In genomic region chr14:35299708-35300107, GRCh38 we compare ENCODE assay signal across 14 cellular contexts. TPM values are rescaled to one million over a fixed set of nuclear protein-coding genes. Genes with fewer than 3 reads are reported as not detected.
A peak's percentile ranks its signal among the peaks of the same experiment; 100 is the strongest.
DNase-seq lines count a peak whose midpoint lies in the region; ATAC-seq and TF ChIP-seq lines count a peak whose summit lies in the region.
"Had no signal": no experiment of that assay in that cellular context is flagged by ENCODE, and none has a peak within 500 bp of the region (broad histone marks: within the 10 kb centered on the region; RNA-seq: fewer than 3 reads in every experiment).

No MANE protein-coding gene starts in this region.

- H3K36me3 ChIP-seq in cardiac muscle cell: no peaks in the 10 kb centered on the region
- H3K36me3 ChIP-seq in upper lobe of left lung: no peaks in the 10 kb centered on the region
- H3K36me3 ChIP-seq: esophagus muscularis mucosa, right atrium auricular region had no signal

- H3K27ac ChIP-seq in cardiac muscle cell (peak overlapping the region; percentile 85), epithelial cell of prostate (peak overlapping the region; percentile 52), upper lobe of left lung (peak overlapping the region in 1 of 4 donors; percentile 63), substantia nigra (ENCODE audit: low read depth, low read length, poor library complexity, severe bottlenecking) (no peak overlapping the region)
- H3K27ac ChIP-seq: right atrium auricular region had no signal

- H3K4me3 ChIP-seq in cardiac muscle cell (no peak overlapping the region), upper lobe of left lung (no peak overlapping the region)
- H3K4me3 ChIP-seq: esophagus muscularis mucosa, right atrium auricular region had no signal

- H3K9me3 ChIP-seq in cardiac muscle cell (ENCODE audit: low read depth) (no peaks in the 10 kb centered on the region), upper lobe of left lung (no peaks in the 10 kb centered on the region)
- H3K9me3 ChIP-seq: esophagus muscularis mucosa, right atrium auricular region had no signal

- POLR2A ChIA-PET in activated B cell treated with CpG ODN at 0.5 μM for 24 hours (lab: Charles Lee): interaction anchor here (1.4 to 1.8 kb wide), 3 partner anchors 7 to 105 kb away, joined by 6 to 14 read pairs (median 8); partner anchors contain the start of genes NFKBIA and PSMA6

- WGBS in upper lobe of left lung, 2 donors: 39 to 46% methylated on average over 1 of the region's 1 CpG

- H3K4me1 Mint-ChIP-seq in activated B cell treated with CpG ODN at 0.5 μM for 24 hours: peaks cover 52% of the 10 kb centered on the region

- H3K27me3 ChIP-seq in cardiac muscle cell (no peaks in the 10 kb centered on the region), upper lobe of left lung (no peaks in the 10 kb centered on the region)
- H3K27me3 ChIP-seq: esophagus muscularis mucosa, right atrium auricular region had no signal

- ATAC-seq in activated B cell treated with CpG ODN at 0.5 μM for 24 hours (ENCODE audit: low read depth): no peak
- no peak for ATAC-seq in upper lobe of left lung (ENCODE audit: low FRiP score in 2 of 2)
- ATAC-seq in HG02840 (IDR thresholded peaks at IDR 0.05; ENCODE audit: low FRiP score, unreplicated experiment): no peak
- ATAC-seq: WTC11 had no signal

- H3K4me3 Mint-ChIP-seq in activated B cell treated with CpG ODN at 0.5 μM for 24 hours: no peak overlapping the region
- H3K4me3 Mint-ChIP-seq: WTC11 had no signal

- H3K27ac Mint-ChIP-seq in activated B cell treated with CpG ODN at 0.5 μM for 24 hours: peak overlapping the region; percentile 1

- DNase-seq in cardiac muscle cell (ENCODE audit: low read depth in 1 of 2, low spot score in 1 of 2) (no peak), cardiac septum (ENCODE audit: low spot score) (no peak), activated B cell treated with CpG ODN at 0.5 μM for 24 hours (no peak), epithelial cell of prostate (ENCODE audit: low read depth, low spot score) (no peak), upper lobe of left lung (no peak), substantia nigra (lab: John Stamatoyannopoulos, UW) (no peak), NCI-H146 (lab: John Stamatoyannopoulos, UW) (no peak)
- DNase-seq: activated gamma-delta T cell; NCI-H2081; stimulated activated CD4-positive, alpha-beta T cell treated with anti-CD3 and anti-CD28 coated beads, Interleukin-2, amount 100 ng/mL, for 48 hours had no signal

- intact Hi-C loops in cardiac septum (cut with DNase I) (no loop called here), activated B cell treated with CpG ODN at 0.5 μM for 24 hours (cut with micrococcal nuclease) (loop anchor here (2.0 kb wide), 1 partner anchor 15 kb away; no protein-coding TSS in a partner anchor)

- H3K27me3 Mint-ChIP-seq in activated B cell treated with CpG ODN at 0.5 μM for 24 hours: no peaks in the 10 kb centered on the region

- H3K4me1 ChIP-seq in cardiac muscle cell (ENCODE audit: low read depth) (peaks cover 20% of the 10 kb centered on the region), upper lobe of left lung (peaks cover 60 to 74% (median 71%) of the 10 kb centered on the region in 4 donors)

- TF ChIP-seq POLR2A in upper lobe of left lung (IDR thresholded peaks at IDR 0.05): no peak

- H3K9me3 Mint-ChIP-seq in activated B cell treated with CpG ODN at 0.5 μM for 24 hours: no peaks in the 10 kb centered on the region
- H3K9me3 Mint-ChIP-seq: WTC11 had no signal

- H3K36me3 Mint-ChIP-seq in activated B cell treated with CpG ODN at 0.5 μM for 24 hours (ENCODE audit: low read depth): peaks cover 22% of the 10 kb centered on the region

- TF ChIP-seq CTCF in cardiac muscle cell (IDR thresholded peaks at IDR 0.05; ENCODE audit: low read depth, low read length) (no peak), activated B cell treated with CpG ODN at 0.5 μM for 24 hours (IDR thresholded peaks at IDR 0.05) (no peak), upper lobe of left lung (IDR thresholded peaks at IDR 0.05) (no peak)

- no peak for TF ChIP-seq EP300 in upper lobe of left lung (IDR thresholded peaks at IDR 0.05)

- CTCF ChIA-PET in activated B cell treated with CpG ODN at 0.5 μM for 24 hours (lab: Charles Lee): interaction anchor here (1.6 kb wide), 1 partner anchor 114 kb away, joined by 3 read pairs; no protein-coding TSS in a partner anchor

RNA-seq across cellular contexts. Expression of gene PSMA6, which starts 7.5 kb away (rescaled TPM):
- 143 and 221 TPM in 2 replicates for total RNA-seq in cardiac muscle cell
- polyA plus RNA-seq in cardiac muscle cell: 296 and 352 TPM in 2 replicates
- 125 TPM for total RNA-seq in cardiac septum
- 163 and 180 TPM in 2 replicates for total RNA-seq in activated B cell treated with CpG ODN at 0.5 μM for 24 hours
- total RNA-seq in upper lobe of left lung: 100 to 1,000 TPM in 4 of 6 donors, 10 to 100 TPM in 2; 63.9 to 213 (median 162) TPM
